Comparison of ENCODE assay signal across 38 cellular contexts in the genomic region with DNA sequence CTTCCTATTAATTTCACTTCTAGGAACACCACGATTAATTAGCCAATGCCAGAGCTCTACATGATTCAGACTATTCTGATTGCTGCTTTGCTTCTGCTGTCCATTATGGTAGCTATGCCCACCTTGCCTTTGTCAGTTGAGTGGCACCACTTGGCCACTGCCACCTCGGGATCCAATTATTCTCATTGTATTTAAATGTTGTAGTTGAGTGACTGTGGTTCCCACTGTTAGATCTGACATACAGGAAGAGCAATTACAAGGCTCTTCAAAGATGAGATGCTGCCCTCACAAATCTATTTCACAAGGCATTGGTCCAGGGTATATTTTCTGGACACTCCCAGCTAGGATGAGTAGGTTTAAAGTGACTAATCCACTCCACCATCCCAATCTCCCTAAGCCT.
"Had no signal": no experiment of that assay in that cellular context is flagged by ENCODE, and none has a peak within 500 bp of the region (broad histone marks: within the 10 kb centered on the region; RNA-seq: fewer than 3 reads in every experiment).

No MANE protein-coding gene starts in this region.

- H3K4me3 ChIP-seq: adrenal gland, ascending aorta, body of pancreas, breast epithelium, cardiac muscle cell had no signal

- H3K36me3 Mint-ChIP-seq: activated naive CD4-positive, alpha-beta T cell treated with anti-CD3 and anti-CD28 coated beads, Interleukin-2, amount 10 ng/mL, durations not matched to agents 7 days and 5 days; activated naive CD4-positive, alpha-beta T cell treated with anti-CD3 and anti-CD28 coated beads, Interleukin-2, amount 50 U/mL, for 24 hours; activated naive CD8-positive, alpha-beta T cell; activated naive CD8-positive, alpha-beta T cell treated with anti-CD3 and anti-CD28 coated beads for 36 hours; activated naive CD8-positive, alpha-beta T cell treated with anti-CD3 and anti-CD28 coated beads, Interleukin-2, amount 10 ng/mL, durations not matched to agents 7 days and 5 days; brain had no signal

- H3K4me1 ChIP-seq: adrenal gland, ascending aorta, body of pancreas, breast epithelium had no signal

- ATAC-seq: activated naive CD4-positive, alpha-beta T cell treated with anti-CD3 and anti-CD28 coated beads, Interleukin-2, amount 50 U/mL, for 72 hours; activated naive CD8-positive, alpha-beta T cell treated with anti-CD3 and anti-CD28 coated beads, Interleukin-2, amount 50 U/mL, for 24 hours; activated T-cell treated with anti-CD3 and anti-CD28 coated beads, Interleukin-2, amount 50 U/mL, for 4 hours; activated T-cell treated with anti-CD3 and anti-CD28 coated beads, Interleukin-2, amount 50 U/mL, for 72 hours; activated T-helper 17 cell treated with anti-CD3 and anti-CD28 coated beads, Interleukin-2, amount 50 U/mL, for 72 hours; body of pancreas had no signal

- H3K27ac Mint-ChIP-seq: activated naive CD4-positive, alpha-beta T cell treated with anti-CD3 and anti-CD28 coated beads for 36 hours; activated naive CD4-positive, alpha-beta T cell treated with anti-CD3 and anti-CD28 coated beads, Interleukin-2, amount 10 ng/mL, durations not matched to agents 7 days and 5 days; activated naive CD4-positive, alpha-beta T cell treated with anti-CD3 and anti-CD28 coated beads, Interleukin-2, amount 50 U/mL, for 24 hours; activated naive CD4-positive, alpha-beta T cell treated with anti-CD3 and anti-CD28 coated beads, Interleukin-2, amount 50 U/mL, for 72 hours; activated naive CD8-positive, alpha-beta T cell; activated naive CD8-positive, alpha-beta T cell treated with anti-CD3 and anti-CD28 coated beads for 36 hours; activated naive CD8-positive, alpha-beta T cell treated with anti-CD3 and anti-CD28 coated beads, Interleukin-2, amount 10 ng/mL, durations not matched to agents 7 days and 5 days; activated naive CD8-positive, alpha-beta T cell treated with anti-CD3 and anti-CD28 coated beads, Interleukin-2, amount 50 U/mL, for 24 hours; activated T-cell treated with anti-CD3 and anti-CD28 coated beads, Interleukin-2, amount 50 U/mL, for 24 hours; activated T-cell treated with anti-CD3 and anti-CD28 coated beads, Interleukin-2, amount 50 U/mL, for 72 hours; activated T-helper 1 cell treated with anti-CD3 and anti-CD28 coated beads, Interleukin-12 subunit alpha, Interleukin-12 subunit beta, Interleukin-2, Interleukin-4 antibody, amounts not matched to agents 30 ng/mL and 10 ng/mL and 1 ng/mL, durations not matched to agents 14 hours and 24 hours and 36 hours; activated T-helper 17 cell treated with anti-CD3 and anti-CD28 coated beads, Interleukin-2, amount 50 U/mL, for 72 hours; activated T-helper 2 cell treated with anti-CD3 and anti-CD28 coated beads, Interferon-gamma antibody, Interleukin-2, Interleukin-4, amounts not matched to agents 10 μg/mL and 5 μg/mL and 100 μg/mL, durations not matched to agents 14 hours and 24 hours and 36 hours; brain had no signal

- H3K36me3 ChIP-seq: adrenal gland, ascending aorta, brain microvascular endothelial cell, breast epithelium, cardiac muscle cell had no signal

- H3K9me3 ChIP-seq: body of pancreas had no signal

- H3K4me3 Mint-ChIP-seq: activated naive CD4-positive, alpha-beta T cell treated with anti-CD3 and anti-CD28 coated beads for 36 hours; activated naive CD4-positive, alpha-beta T cell treated with anti-CD3 and anti-CD28 coated beads, Interleukin-2, amount 10 ng/mL, durations not matched to agents 7 days and 5 days; activated naive CD4-positive, alpha-beta T cell treated with anti-CD3 and anti-CD28 coated beads, Interleukin-2, amount 50 U/mL, for 24 hours; activated naive CD8-positive, alpha-beta T cell; activated naive CD8-positive, alpha-beta T cell treated with anti-CD3 and anti-CD28 coated beads for 36 hours; activated naive CD8-positive, alpha-beta T cell treated with anti-CD3 and anti-CD28 coated beads, Interleukin-2, amount 10 ng/mL, durations not matched to agents 7 days and 5 days; activated naive CD8-positive, alpha-beta T cell treated with anti-CD3 and anti-CD28 coated beads, Interleukin-2, amount 50 U/mL, for 24 hours; activated T-cell treated with anti-CD3 and anti-CD28 coated beads, Interleukin-2, amount 50 U/mL, for 24 hours; activated T-cell treated with anti-CD3 and anti-CD28 coated beads, Interleukin-2, amount 50 U/mL, for 4 hours; activated T-cell treated with anti-CD3 and anti-CD28 coated beads, Interleukin-2, amount 50 U/mL, for 72 hours; activated T-helper 1 cell treated with anti-CD3 and anti-CD28 coated beads, Interleukin-12 subunit alpha, Interleukin-12 subunit beta, Interleukin-2, Interleukin-4 antibody, amounts not matched to agents 30 ng/mL and 10 ng/mL and 1 ng/mL, durations not matched to agents 14 hours and 24 hours and 36 hours; activated T-helper 17 cell treated with anti-CD3 and anti-CD28 coated beads, Interleukin-2, amount 50 U/mL, for 72 hours; brain; central memory CD8-positive, alpha-beta T cell had no signal

- H3K27me3 ChIP-seq: adrenal gland, ascending aorta, body of pancreas, brain microvascular endothelial cell, breast epithelium, cardiac muscle cell had no signal

- H3K4me1 Mint-ChIP-seq: activated naive CD4-positive, alpha-beta T cell treated with anti-CD3 and anti-CD28 coated beads, Interleukin-2, amount 10 ng/mL, durations not matched to agents 7 days and 5 days; activated naive CD4-positive, alpha-beta T cell treated with anti-CD3 and anti-CD28 coated beads, Interleukin-2, amount 50 U/mL, for 24 hours; activated naive CD8-positive, alpha-beta T cell treated with anti-CD3 and anti-CD28 coated beads for 36 hours; activated naive CD8-positive, alpha-beta T cell treated with anti-CD3 and anti-CD28 coated beads, Interleukin-2, amount 10 ng/mL, durations not matched to agents 7 days and 5 days; activated naive CD8-positive, alpha-beta T cell treated with anti-CD3 and anti-CD28 coated beads, Interleukin-2, amount 50 U/mL, for 24 hours; activated T-helper 17 cell treated with anti-CD3 and anti-CD28 coated beads, Interleukin-2, amount 50 U/mL, for 72 hours; brain; central memory CD8-positive, alpha-beta T cell had no signal

- H3K27ac ChIP-seq: adrenal gland, ascending aorta, body of pancreas, brain microvascular endothelial cell, breast epithelium, cardiac muscle cell had no signal

- H3K27me3 Mint-ChIP-seq: activated naive CD4-positive, alpha-beta T cell treated with anti-CD3 and anti-CD28 coated beads, Interleukin-2, amount 10 ng/mL, durations not matched to agents 7 days and 5 days; activated naive CD4-positive, alpha-beta T cell treated with anti-CD3 and anti-CD28 coated beads, Interleukin-2, amount 50 U/mL, for 24 hours; activated naive CD8-positive, alpha-beta T cell; activated naive CD8-positive, alpha-beta T cell treated with anti-CD3 and anti-CD28 coated beads for 36 hours; activated naive CD8-positive, alpha-beta T cell treated with anti-CD3 and anti-CD28 coated beads, Interleukin-2, amount 10 ng/mL, durations not matched to agents 7 days and 5 days; activated naive CD8-positive, alpha-beta T cell treated with anti-CD3 and anti-CD28 coated beads, Interleukin-2, amount 50 U/mL, for 24 hours; activated T-cell treated with anti-CD3 and anti-CD28 coated beads, Interleukin-2, amount 50 U/mL, for 24 hours; activated T-helper 17 cell treated with anti-CD3 and anti-CD28 coated beads, Interleukin-2, amount 50 U/mL, for 72 hours; brain; central memory CD8-positive, alpha-beta T cell had no signal

- DNase-seq: activated effector memory CD4-positive, alpha-beta T cell treated with anti-CD3 and anti-CD28 coated beads, Interleukin-2, amount 50 U/mL, for 16 hours; activated effector memory CD4-positive, alpha-beta T cell treated with Interleukin-2 at 50 U/mL for 16 hours; activated gamma-delta T cell; activated gamma-delta T cell treated with Interleukin-2 at 50 U/mL for 16 hours; activated naive CD4-positive, alpha-beta T cell; activated naive CD4-positive, alpha-beta T cell treated with anti-CD3 and anti-CD28 coated beads for 36 hours; activated naive CD4-positive, alpha-beta T cell treated with anti-CD3 and anti-CD28 coated beads, Interleukin-2, amount 10 ng/mL, durations not matched to agents 7 days and 5 days; activated naive CD4-positive, alpha-beta T cell treated with anti-CD3 and anti-CD28 coated beads, Interleukin-2, amount 50 U/mL, for 16 hours; activated naive CD4-positive, alpha-beta T cell treated with Interleukin-2 at 50 U/mL for 16 hours; activated naive CD8-positive, alpha-beta T cell treated with anti-CD3 and anti-CD28 coated beads for 36 hours; activated naive CD8-positive, alpha-beta T cell treated with anti-CD3 and anti-CD28 coated beads, Interleukin-2, amount 10 ng/mL, durations not matched to agents 7 days and 5 days; activated naive CD8-positive, alpha-beta T cell treated with anti-CD3 and anti-CD28 coated beads, Interleukin-2, amount 50 U/mL, for 24 hours; activated T-cell treated with anti-CD3 and anti-CD28 coated beads, Interleukin-2, amount 50 U/mL, for 1 hour; activated T-cell treated with anti-CD3 and anti-CD28 coated beads, Interleukin-2, amount 50 U/mL, for 24 hours; activated T-cell treated with anti-CD3 and anti-CD28 coated beads, Interleukin-2, amount 50 U/mL, for 4 hours; activated T-cell treated with anti-CD3 and anti-CD28 coated beads, Interleukin-2, amount 50 U/mL, for 48 hours; activated T-cell treated with anti-CD3 and anti-CD28 coated beads, Interleukin-2, amount 50 U/mL, for 72 hours; adrenal gland; amniotic stem cell; amygdala; anterior cingulate cortex; aorta; body of pancreas; brain microvascular endothelial cell; caudate nucleus; central memory CD4-positive, alpha-beta T cell; cerebellar nuclear complex had no signal
